ENCODE assay signal across 27 cellular contexts in genomic region chr3:47366833-47367232, GRCh38.
"Had no signal": no experiment of that assay in that cellular context is flagged by ENCODE, and none has a peak within 500 bp of the region (broad histone marks: within the 10 kb centered on the region; RNA-seq: fewer than 3 reads in every experiment).

No MANE protein-coding gene starts in this region.

- ATAC-seq: effector memory CD8-positive, alpha-beta T cell; esophagus mucosa; foreskin keratinocyte; gastrocnemius medialis; gastroesophageal sphincter; heart left ventricle; heart right ventricle had no signal

- H3K4me1 ChIP-seq: colonic mucosa, foreskin keratinocyte had no signal

- H3K27ac Mint-ChIP-seq: dendritic cell treated with granulocyte-macrophage colony-stimulating factor and Interleukin-4, amounts not matched to agents 40 ng/mL and 50 ng/mL, for 4 days; effector memory CD8-positive, alpha-beta T cell; endodermal cell had no signal

- H3K4me3 Mint-ChIP-seq: dendritic cell treated with granulocyte-macrophage colony-stimulating factor and Interleukin-4, amounts not matched to agents 40 ng/mL and 50 ng/mL, for 4 days; effector memory CD8-positive, alpha-beta T cell; endodermal cell had no signal

- H3K4me3 ChIP-seq: colonic mucosa, coronary artery, dorsolateral prefrontal cortex, esophagus muscularis mucosa, esophagus squamous epithelium, gastrocnemius medialis, gastroesophageal sphincter, heart left ventricle, heart right ventricle had no signal

- H3K36me3 ChIP-seq: colonic mucosa, esophagus muscularis mucosa, esophagus squamous epithelium, gastrocnemius medialis, gastroesophageal sphincter, heart left ventricle, heart right ventricle had no signal

- H3K9me3 ChIP-seq: colonic mucosa, esophagus muscularis mucosa, esophagus squamous epithelium, gastrocnemius medialis, gastroesophageal sphincter, heart left ventricle, heart right ventricle had no signal

- FAIRE-seq: colon, endometrium, endothelial cell of umbilical vein, frontal cortex had no signal

- H3K27me3 Mint-ChIP-seq: dendritic cell treated with granulocyte-macrophage colony-stimulating factor and Interleukin-4, amounts not matched to agents 40 ng/mL and 50 ng/mL, for 4 days had no signal

- H3K9me3 Mint-ChIP-seq: effector memory CD8-positive, alpha-beta T cell; endodermal cell had no signal

- H3K4me1 Mint-ChIP-seq: endodermal cell had no signal

- DNase-seq: colonic mucosa; cortex of kidney; effector CD4-positive, alpha-beta T cell; effector CD8-positive, alpha-beta T cell; effector memory CD4-positive, alpha-beta T cell; effector memory CD8-positive, alpha-beta T cell; endodermal cell; erythroblast; esophagus squamous epithelium; foreskin fibroblast; foreskin keratinocyte; foreskin melanocyte; gastrocnemius medialis; head of caudate nucleus; heart left ventricle; heart right ventricle had no signal

- H3K27ac ChIP-seq: colonic mucosa, coronary artery, dorsolateral prefrontal cortex, epithelial cell of prostate, esophagus muscularis mucosa, esophagus squamous epithelium, foreskin keratinocyte, gastrocnemius medialis, gastroesophageal sphincter, heart left ventricle, heart right ventricle had no signal

- H3K27me3 ChIP-seq: colonic mucosa, dorsolateral prefrontal cortex, foreskin keratinocyte, gastrocnemius medialis had no signal
